34 cellular contexts compared by ENCODE assay signal in the genomic region with DNA sequence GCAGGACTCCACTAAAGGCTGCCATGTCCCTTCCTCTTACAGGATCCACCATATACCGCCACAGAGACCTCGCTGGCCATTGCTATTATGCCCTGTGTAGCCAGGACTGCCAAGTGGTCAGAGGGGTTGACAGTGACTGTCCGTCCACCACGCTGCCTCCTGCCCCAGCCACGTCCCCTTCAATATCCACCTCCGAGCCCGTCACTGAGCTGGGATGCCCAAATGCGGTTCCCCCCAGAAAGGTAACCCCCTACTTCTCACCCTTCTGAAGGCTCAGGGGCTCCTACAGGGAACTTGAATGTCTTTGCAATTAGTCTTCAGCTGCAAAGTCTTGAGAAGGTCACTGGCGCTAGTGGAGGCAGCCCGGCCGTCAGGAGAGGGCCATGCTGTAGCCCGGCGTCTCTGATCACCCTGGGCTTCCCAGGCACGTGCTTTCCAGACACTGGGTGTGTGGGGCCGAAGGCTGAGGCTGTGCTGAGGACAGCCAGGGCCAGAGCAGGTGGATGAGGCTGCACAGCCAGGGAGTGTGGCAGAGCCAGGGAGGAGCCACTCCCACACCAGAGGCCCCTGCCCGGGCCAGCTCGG. TPM values are rescaled to one million over a fixed set of nuclear protein-coding genes. Genes with fewer than 3 reads are reported as not detected.
A peak's percentile ranks its signal among the peaks of the same experiment; 100 is the strongest.
DNase-seq lines count a peak whose midpoint lies in the region; ATAC-seq, FAIRE-seq and TF ChIP-seq lines count a peak whose summit lies in the region.
"Had no signal": no experiment of that assay in that cellular context is flagged by ENCODE, and none has a peak within 500 bp of the region (broad histone marks: within the 10 kb centered on the region; RNA-seq: fewer than 3 reads in every experiment).

No MANE protein-coding gene starts in this region.

- no peaks in the 10 kb centered on the region for H3K4me1 Mint-ChIP-seq in activated naive CD4-positive, alpha-beta T cell treated with anti-CD3 and anti-CD28 coated beads, Interleukin-2, amount 10 ng/mL, durations not matched to agents 7 days and 5 days
- H3K4me1 Mint-ChIP-seq: memory B cell had no signal

- H3K36me3 ChIP-seq in H7 (replicated peaks; ENCODE audit: control insufficient read depth, insufficient read depth, low read length) (no peaks in the 10 kb centered on the region), kidney (ENCODE audit: control insufficient read depth in 1 of 2, insufficient read depth in 2 of 2, low read length in 2 of 2) (no peaks in the 10 kb centered on the region), sigmoid colon (no peaks in the 10 kb centered on the region)
- H3K36me3 ChIP-seq: BLaER1, esophagus squamous epithelium, gastrocnemius medialis, neutrophil had no signal

- no peaks in the 10 kb centered on the region for H3K4me1 ChIP-seq in kidney (ENCODE audit: control insufficient read depth in 1 of 2, insufficient read depth in 1 of 2, low read depth in 1 of 2, low read length in 2 of 2)
- H3K4me1 ChIP-seq in sigmoid colon, result no peaks in the 10 kb centered on the region
- H3K4me1 ChIP-seq: BLaER1, esophagus squamous epithelium, gastrocnemius medialis had no signal

- H3K9me3 Mint-ChIP-seq in activated naive CD4-positive, alpha-beta T cell treated with anti-CD3 and anti-CD28 coated beads, Interleukin-2, amount 10 ng/mL, durations not matched to agents 7 days and 5 days, result no peaks in the 10 kb centered on the region
- H3K9me3 Mint-ChIP-seq: activated T-cell treated with anti-CD3 and anti-CD28 coated beads, Interleukin-2, amount 50 U/mL, for 72 hours; memory B cell; T-helper 1 cell treated with Interleukin-12 subunit alpha and Interleukin-12 subunit beta and Interleukin-4 antibody, amounts not matched to agents 30 μg/mL and 1 μg/mL, for 36 hours had no signal

- no peaks in the 10 kb centered on the region for H3K36me3 Mint-ChIP-seq in activated naive CD4-positive, alpha-beta T cell treated with anti-CD3 and anti-CD28 coated beads, Interleukin-2, amount 10 ng/mL, durations not matched to agents 7 days and 5 days
- H3K36me3 Mint-ChIP-seq: memory B cell had no signal

- no peak overlapping the region for H3K27ac Mint-ChIP-seq in activated naive CD4-positive, alpha-beta T cell treated with anti-CD3 and anti-CD28 coated beads, Interleukin-2, amount 10 ng/mL, durations not matched to agents 7 days and 5 days
- H3K27ac Mint-ChIP-seq: activated T-cell treated with anti-CD3 and anti-CD28 coated beads, Interleukin-2, amount 50 U/mL, for 72 hours; memory B cell; T-helper 1 cell treated with Interleukin-12 subunit alpha and Interleukin-12 subunit beta and Interleukin-4 antibody, amounts not matched to agents 30 μg/mL and 1 μg/mL, for 36 hours had no signal

- no peak overlapping the region for H3K27ac ChIP-seq in kidney (ENCODE audit: low read depth in 2 of 2, low read length in 2 of 2)
- H3K27ac ChIP-seq in sigmoid colon, result no peak overlapping the region
- H3K27ac ChIP-seq: BLaER1, esophagus squamous epithelium, gastrocnemius medialis, HL-60, neutrophil had no signal

- WGBS in sigmoid colon, 2 donors, result 60 to 80% methylated on average over 17 of the region's 17 CpGs

- no peak overlapping the region for H3K9ac ChIP-seq in kidney (ENCODE audit: low read length in 2 of 2)
- H3K9ac ChIP-seq: BLaER1 had no signal

- no peak for ATAC-seq in GM21717 (IDR thresholded peaks at IDR 0.05; ENCODE audit: unreplicated experiment)
- ATAC-seq: activated T-cell treated with anti-CD3 and anti-CD28 coated beads, Interleukin-2, amount 50 U/mL, for 72 hours; gastrocnemius medialis had no signal

- intact Hi-C loops in kidney (cut with DNase I), result no loop called here
- intact Hi-C loops in sigmoid colon (cut with DNase I), result no loop called here

- no peaks in the 10 kb centered on the region for H3K27me3 Mint-ChIP-seq in activated naive CD4-positive, alpha-beta T cell treated with anti-CD3 and anti-CD28 coated beads, Interleukin-2, amount 10 ng/mL, durations not matched to agents 7 days and 5 days

- H3K4me3 ChIP-seq in H7 (ENCODE audit: insufficient read depth, low read depth, low read length) (no peak overlapping the region), kidney (ENCODE audit: low read length in 2 of 2) (no peak overlapping the region), sigmoid colon (no peak overlapping the region), foreskin fibroblast (ENCODE audit: low read depth in 1 of 2, low read length in 2 of 2) (no peak overlapping the region)
- H3K4me3 ChIP-seq: BLaER1, esophagus squamous epithelium, gastrocnemius medialis had no signal

- TF ChIP-seq EP300 in sigmoid colon (IDR thresholded peaks at IDR 0.05), result no peak

- H3K9me3 ChIP-seq in kidney (ENCODE audit: control insufficient read depth in 1 of 2, low read length in 2 of 2) (no peaks in the 10 kb centered on the region), sigmoid colon (no peaks in the 10 kb centered on the region)
- H3K9me3 ChIP-seq: esophagus squamous epithelium, gastrocnemius medialis, neutrophil had no signal

- CTCF ChIA-PET in activated naive CD4-positive, alpha-beta T cell treated with anti-CD3 and anti-CD28 coated beads, Interleukin-2, amount 10 ng/mL, durations not matched to agents 7 days and 5 days (lab: Charles Lee), result no interaction called here

- FAIRE-seq in kidney (lab: Jason Lieb, UNC), result no peak
- FAIRE-seq: colon, RCC 7860, small intestine had no signal

- H3K4me3 Mint-ChIP-seq in activated naive CD4-positive, alpha-beta T cell treated with anti-CD3 and anti-CD28 coated beads, Interleukin-2, amount 10 ng/mL, durations not matched to agents 7 days and 5 days, result no peak overlapping the region
- H3K4me3 Mint-ChIP-seq: activated T-cell treated with anti-CD3 and anti-CD28 coated beads, Interleukin-2, amount 50 U/mL, for 72 hours; memory B cell; T-helper 1 cell treated with Interleukin-12 subunit alpha and Interleukin-12 subunit beta and Interleukin-4 antibody, amounts not matched to agents 30 μg/mL and 1 μg/mL, for 36 hours had no signal

- H3K27me3 ChIP-seq in H7 (ENCODE audit: control insufficient read depth, insufficient read depth, low read length) (no peaks in the 10 kb centered on the region), sigmoid colon (peaks cover 8 to 48% (median 24%) of the 10 kb centered on the region in 3 donors)
- H3K27me3 ChIP-seq: BLaER1, neutrophil had no signal

- no peak for TF ChIP-seq POLR2A in sigmoid colon (IDR thresholded peaks at IDR 0.05)

- TF ChIP-seq CTCF in kidney (IDR thresholded peaks at IDR 0.05; ENCODE audit: borderline replicate concordance, extremely low read depth, insufficient read depth) (no peak), sigmoid colon (IDR thresholded peaks at IDR 0.05) (no peak), foreskin fibroblast (IDR thresholded peaks at IDR 0.05; ENCODE audit: low read depth, low read length) (no peak)

- peak; percentile 6 for DNase-seq in activated naive CD4-positive, alpha-beta T cell treated with anti-CD3 and anti-CD28 coated beads, Interleukin-2, amount 10 ng/mL, durations not matched to agents 7 days and 5 days
- DNase-seq in activated naive CD4-positive, alpha-beta T cell treated with Interleukin-2 at 50 U/mL for 16 hours, result no peak
- DNase-seq in H7, result peak; percentile 34
- DNase-seq in kidney, result peak; percentile 59
- peak; percentile 46 for DNase-seq in sigmoid colon
- DNase-seq in NCI-H524 treated with DMSO at 0.1 percent for 48 hours (lab: John Stamatoyannopoulos, UW), result no peak
- no peak for DNase-seq in foreskin fibroblast
- DNase-seq: ACHN; activated CD4-positive, alpha-beta T cell treated with anti-CD3 and anti-CD28 coated beads for 4 hours; activated CD8-positive, alpha-beta memory T cell treated with anti-CD3 and anti-CD28 coated beads for 24 hours; activated T-cell treated with anti-CD3 and anti-CD28 coated beads, Interleukin-2, amount 50 U/mL, for 72 hours; esophagus squamous epithelium; gastrocnemius medialis; hypothalamus; Kasumi-1; MV-4-11; NCI-H1694; NCI-H2171; NCI-H526 treated with DMSO at 0.1 percent for 48 hours; small intestine; stimulated activated CD4-positive, alpha-beta T cell treated with anti-CD3 and anti-CD28 coated beads, Interleukin-2, amount 100 ng/mL, for 24 hours; substantia nigra had no signal

RNA-seq across cellular contexts. Expression of gene MUC5B, which starts 30.0 kb away (rescaled TPM):
- under 0.01 and 0.07 TPM in 2 replicates for total RNA-seq in H7 (2014; rRNA removed; shearing (Covaris generic))
- total RNA-seq in kidney (0.38 TPM), sigmoid colon (under 1 TPM in 1 of 4 donors, not detected in 3; 0.83 TPM)
- polyA plus RNA-seq in kidney (ENCODE audit: insufficient read depth, low read depth, low replicate concordance) (not detected), sigmoid colon (100 to 1,000 TPM in 1 of 3 donors, 1 to 10 TPM in 2; 1.4 to 131 (median 4.2) TPM)
- total RNA-seq: activated T-cell treated with anti-CD3 and anti-CD28 coated beads, Interleukin-2, amount 50 U/mL, for 72 hours; myocyte; pulmonary artery endothelial cell; urinary bladder had no signal
- polyA plus RNA-seq: urinary bladder had no signal

RNA-seq across cellular contexts. Expression of gene MUC5AC, which starts 35.1 kb away (rescaled TPM):
- total RNA-seq in H7 (2014; rRNA removed; shearing (Covaris generic)), result not detected in 2 replicates
- total RNA-seq in kidney (0.03 TPM), sigmoid colon (under 1 TPM in 1 of 4 donors, not detected in 3; under 0.01 TPM)
- polyA plus RNA-seq in kidney (ENCODE audit: insufficient read depth, low read depth, low replicate concordance) (not detected), sigmoid colon (under 1 TPM in 2 of 3 donors, not detected in 1; under 0.01 to 0.09 TPM)
- total RNA-seq: activated T-cell treated with anti-CD3 and anti-CD28 coated beads, Interleukin-2, amount 50 U/mL, for 72 hours; gastrocnemius medialis; myocyte; pulmonary artery endothelial cell; SK-MEL-5; urinary bladder had no signal
- polyA plus RNA-seq: urinary bladder had no signal

Comparison
In these comparisons a context has a peak if more than half of its experiments do, and no peak if none do; other contexts are left out.
1. DNase-seq: peak in activated naive CD4-positive, alpha-beta T cell treated with anti-CD3 and anti-CD28 coated beads, Interleukin-2, amount 10 ng/mL, durations not matched to agents 7 days and 5 days (single experiment), H7 (single experiment), kidney (single experiment) and sigmoid colon (single experiment); none in activated naive CD4-positive, alpha-beta T cell treated with Interleukin-2 at 50 U/mL for 16 hours (single experiment), NCI-H524 treated with DMSO at 0.1 percent for 48 hours (single experiment) and foreskin fibroblast (0 of 2).